Comparison of ENCODE assay signal across 10 cellular contexts in the genomic region with DNA sequence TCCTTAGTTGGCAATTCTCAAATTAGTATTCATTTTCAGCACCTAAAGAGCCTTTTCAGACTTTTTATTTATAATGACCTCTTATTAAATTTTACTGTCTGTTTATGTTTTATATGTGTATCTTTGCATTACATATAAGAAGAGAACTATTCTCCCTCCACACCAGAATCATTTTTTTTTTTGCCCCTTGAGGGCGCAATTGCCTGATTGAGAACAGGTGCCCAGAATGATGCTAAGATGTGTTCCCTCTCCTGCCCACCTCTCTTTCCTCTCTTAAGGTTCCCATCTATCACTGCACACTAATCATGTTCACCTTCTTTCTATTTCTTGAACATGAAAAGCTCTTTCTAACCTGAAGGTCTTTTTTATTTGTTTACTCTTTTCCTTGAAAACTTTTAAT. TPM values are rescaled to one million over a fixed set of nuclear protein-coding genes. Genes with fewer than 3 reads are reported as not detected.
DNase-seq lines count a peak whose midpoint lies in the region; ATAC-seq, FAIRE-seq and TF ChIP-seq lines count a peak whose summit lies in the region.
"Had no signal": no experiment of that assay in that cellular context is flagged by ENCODE, and none has a peak within 500 bp of the region (broad histone marks: within the 10 kb centered on the region; RNA-seq: fewer than 3 reads in every experiment).

No MANE protein-coding gene starts in this region.

- TF ChIP-seq CTCF in epithelial cell of esophagus (IDR thresholded peaks at IDR 0.05; ENCODE audit: insufficient read depth, low read depth, low read length, missing control alignments) (peak; percentile 22), pancreas (IDR thresholded peaks at IDR 0.05) (no peak)

- WGBS in pancreas, 2 donors, result 61 to 78% methylated on average over 1 of the region's 1 CpG

- H3K27me3 ChIP-seq in pancreas, result no peaks in the 10 kb centered on the region

- no peaks in the 10 kb centered on the region for H3K36me3 ChIP-seq in pancreas

- ATAC-seq in GM19463 (IDR thresholded peaks at IDR 0.05; ENCODE audit: unreplicated experiment), result peak; percentile 63
- ATAC-seq in pancreas, result no peak
- ATAC-seq in activated CD8-positive, alpha-beta memory T cell treated with anti-CD3 and anti-CD28 coated beads, Interleukin-2, amount 10 ng/mL, durations not matched to agents 7 days and 5 days, result no peak

- no peak for FAIRE-seq in pancreas (lab: Jason Lieb, UNC)
- FAIRE-seq: endometrium had no signal

- H3K36me3 Mint-ChIP-seq in activated CD8-positive, alpha-beta memory T cell treated with anti-CD3 and anti-CD28 coated beads, Interleukin-2, amount 10 ng/mL, durations not matched to agents 7 days and 5 days, result no peaks in the 10 kb centered on the region

- no peak overlapping the region for H3K4me3 Mint-ChIP-seq in activated CD8-positive, alpha-beta memory T cell treated with anti-CD3 and anti-CD28 coated beads, Interleukin-2, amount 10 ng/mL, durations not matched to agents 7 days and 5 days

- H3K4me3 ChIP-seq in epithelial cell of esophagus (ENCODE audit: low read length) (no peak overlapping the region), pancreas (no peak overlapping the region)

- H3K4me1 ChIP-seq in pancreas, result no peaks in the 10 kb centered on the region

- no peaks in the 10 kb centered on the region for H3K27me3 Mint-ChIP-seq in activated CD8-positive, alpha-beta memory T cell treated with anti-CD3 and anti-CD28 coated beads, Interleukin-2, amount 10 ng/mL, durations not matched to agents 7 days and 5 days

- CTCF ChIA-PET in activated CD8-positive, alpha-beta memory T cell treated with anti-CD3 and anti-CD28 coated beads, Interleukin-2, amount 10 ng/mL, durations not matched to agents 7 days and 5 days (lab: Charles Lee), result no interaction called here

- DNase-seq in DMS114 treated with DMSO at 0.1 percent for 48 hours (lab: John Stamatoyannopoulos, UW; ENCODE audit: unreplicated experiment) (peak; percentile 2), NCI-H1436 treated with DMSO at 0.1 percent for 48 hours (lab: John Stamatoyannopoulos, UW) (peak; percentile 10), epithelial cell of esophagus (ENCODE audit: low read depth) (peak; percentile 18), SHP77 (lab: John Stamatoyannopoulos, UW) (no peak), SW480 (ENCODE audit: low spot score) (no peak), pancreas (no peak)
- DNase-seq in activated CD8-positive, alpha-beta memory T cell treated with anti-CD3 and anti-CD28 coated beads, Interleukin-2, amount 10 ng/mL, durations not matched to agents 7 days and 5 days, result no peak

- no peak overlapping the region for H3K27ac ChIP-seq in pancreas

- H3K27ac Mint-ChIP-seq in activated CD8-positive, alpha-beta memory T cell treated with anti-CD3 and anti-CD28 coated beads, Interleukin-2, amount 10 ng/mL, durations not matched to agents 7 days and 5 days, result no peak overlapping the region

- intact Hi-C loops in pancreas (cut with DNase I), result no loop called here

- H3K9me3 ChIP-seq in pancreas, result no peaks in the 10 kb centered on the region

- peaks cover 4% of the 10 kb centered on the region for H3K9me3 Mint-ChIP-seq in activated CD8-positive, alpha-beta memory T cell treated with anti-CD3 and anti-CD28 coated beads, Interleukin-2, amount 10 ng/mL, durations not matched to agents 7 days and 5 days (ENCODE audit: low read depth)

- H3K4me1 Mint-ChIP-seq in activated CD8-positive, alpha-beta memory T cell treated with anti-CD3 and anti-CD28 coated beads, Interleukin-2, amount 10 ng/mL, durations not matched to agents 7 days and 5 days, result no peaks in the 10 kb centered on the region

RNA-seq across cellular contexts. Expression of a gene that starts 44.2 kb away (rescaled TPM):
- not detected for total RNA-seq in pancreas
- not detected for polyA plus RNA-seq in pancreas
- not detected for total RNA-seq in activated CD8-positive, alpha-beta memory T cell treated with anti-CD3 and anti-CD28 coated beads, Interleukin-2, amount 10 ng/mL, durations not matched to agents 7 days and 5 days
- total RNA-seq: skeletal muscle tissue had no signal

RNA-seq across cellular contexts. Expression of a gene that starts 44.9 kb away (rescaled TPM):
- total RNA-seq in pancreas, result under 1 TPM; 0.04 to 0.49 (median 0.12) TPM
- under 1 TPM; 0.04 to 0.28 TPM for polyA plus RNA-seq in pancreas
- total RNA-seq in activated CD8-positive, alpha-beta memory T cell treated with anti-CD3 and anti-CD28 coated beads, Interleukin-2, amount 10 ng/mL, durations not matched to agents 7 days and 5 days, result not detected
- total RNA-seq: skeletal muscle tissue had no signal

Comparison
In these comparisons a context has a peak if more than half of its experiments do, and no peak if none do; other contexts are left out.
1. DNase-seq: peak in DMS114 treated with DMSO at 0.1 percent for 48 hours (single experiment), NCI-H1436 treated with DMSO at 0.1 percent for 48 hours (single experiment) and epithelial cell of esophagus (single experiment); none in SHP77 (0 of 2), SW480 (single experiment), pancreas (0 of 6) and activated CD8-positive, alpha-beta memory T cell treated with anti-CD3 and anti-CD28 coated beads, Interleukin-2, amount 10 ng/mL, durations not matched to agents 7 days and 5 days (single experiment).